In the genomic region with DNA sequence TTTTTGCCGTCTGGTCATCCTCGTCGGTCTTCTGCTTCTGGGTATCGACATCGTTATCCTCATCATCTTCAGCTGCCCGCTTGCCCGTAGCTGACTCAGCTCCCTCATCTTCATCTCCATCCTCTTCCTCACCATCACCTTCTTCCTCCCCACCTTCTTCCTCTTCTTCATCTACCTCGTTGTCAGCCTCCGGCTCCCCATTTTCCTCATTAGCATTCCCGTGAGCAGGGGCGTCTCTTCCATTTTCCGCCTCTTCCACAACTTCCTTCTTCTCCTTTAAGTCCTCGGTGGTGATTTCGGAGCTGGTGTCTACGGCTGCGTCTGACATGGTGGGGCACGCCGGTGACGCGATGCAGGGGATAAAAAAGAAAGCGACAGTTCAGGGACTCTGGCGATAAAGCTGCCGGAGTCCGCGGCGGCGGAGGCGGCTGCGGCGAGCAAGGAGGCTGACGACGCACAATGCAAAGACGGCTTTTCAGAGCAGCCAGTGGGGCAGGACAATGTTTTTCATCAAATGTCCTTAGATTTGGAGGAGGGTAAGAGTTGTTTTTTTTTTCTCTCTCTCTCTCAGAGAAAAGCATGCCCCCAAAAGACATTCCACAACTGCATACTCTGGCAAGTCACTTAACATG, we compare ENCODE assay signal across 10 cellular contexts. TPM values are rescaled to one million over a fixed set of nuclear protein-coding genes. Genes with fewer than 3 reads are reported as not detected.
DNase-seq lines count a peak whose midpoint lies in the region; ATAC-seq, FAIRE-seq and TF ChIP-seq lines count a peak whose summit lies in the region.
"Not testable (repeated sequence)": the region's sequence is repeated elsewhere in the genome, so short reads cannot be mapped to it uniquely, and the experiment has no call there.
"Had no signal": no experiment of that assay in that cellular context is flagged by ENCODE, and none has a peak within 500 bp of the region (broad histone marks: within the 10 kb centered on the region; RNA-seq: fewer than 3 reads in every experiment).

No MANE protein-coding gene starts in this region.

- not testable (repeated sequence) for TF ChIP-seq CTCF in pancreas (IDR thresholded peaks at IDR 0.05); type B pancreatic cell (conservative IDR thresholded peaks at IDR 0.05)

- not testable (repeated sequence) for H3K9me3 ChIP-seq in pancreas

- H3K4me1 ChIP-seq in pancreas = not testable (repeated sequence)

- H3K27me3 ChIP-seq in pancreas = not testable (repeated sequence)

- not testable (repeated sequence) for TF ChIP-seq POLR2A in GM12891 (IDR thresholded peaks at IDR 0.05; ENCODE audit: low read depth, low read length)

- H3K4me3 ChIP-seq in pancreas = peak overlapping the region in 2 of 4 donors; percentile 20 to 36

- intact Hi-C loops in activated T-helper 1 cell treated with anti-CD3 and anti-CD28 coated beads, Interleukin-12 subunit alpha, Interleukin-12 subunit beta, Interleukin-2, Interleukin-4 antibody, amounts not matched to agents 30 ng/mL and 10 ng/mL and 1 ng/mL, durations not matched to agents 14 hours and 24 hours and 36 hours (cut with micrococcal nuclease) = loop anchor here (5.0 to 10.0 kb wide), 3 partner anchors 37 to 405 kb away; no protein-coding TSS in a partner anchor
- intact Hi-C loops in left ventricle myocardium superior (cut with micrococcal nuclease); pancreas (cut with DNase I): not testable (repeated sequence)

- H3K36me3 ChIP-seq in pancreas = not testable (repeated sequence)

- H3K27ac ChIP-seq in caudate nucleus (ENCODE audit: low read depth, low read length) (peak overlapping the region; percentile 24), pancreas (peak overlapping the region in 2 of 4 donors; percentile 6 to 33)

- H3K4me3 Mint-ChIP-seq in T-helper 2 cell treated with Interferon-gamma antibody and Interleukin-4, amounts not matched to agents 5 μg/mL and 100 μg/mL, for 36 hours = peak overlapping the region; percentile 87
- peak overlapping the region; percentile 84 for H3K4me3 Mint-ChIP-seq in activated T-helper 1 cell treated with anti-CD3 and anti-CD28 coated beads, Interleukin-12 subunit alpha, Interleukin-12 subunit beta, Interleukin-2, Interleukin-4 antibody, amounts not matched to agents 30 ng/mL and 10 ng/mL and 1 ng/mL, durations not matched to agents 14 hours and 24 hours and 36 hours
- peak overlapping the region; percentile 32 for H3K4me3 Mint-ChIP-seq in type B pancreatic cell

- 30 to 39% methylated on average over 25 to 30 of the region's 33 CpGs for WGBS in pancreas, 2 donors

- FAIRE-seq in GM12891 (lab: Jason Lieb, UNC) = peak; percentile 31
- FAIRE-seq in pancreas (lab: Jason Lieb, UNC) = not testable (repeated sequence)

- peaks cover 11% of the 10 kb centered on the region for H3K4me1 Mint-ChIP-seq in T-helper 2 cell treated with Interferon-gamma antibody and Interleukin-4, amounts not matched to agents 5 μg/mL and 100 μg/mL, for 36 hours (ENCODE audit: low read depth)
- peaks cover 17% of the 10 kb centered on the region for H3K4me1 Mint-ChIP-seq in activated T-helper 1 cell treated with anti-CD3 and anti-CD28 coated beads, Interleukin-12 subunit alpha, Interleukin-12 subunit beta, Interleukin-2, Interleukin-4 antibody, amounts not matched to agents 30 ng/mL and 10 ng/mL and 1 ng/mL, durations not matched to agents 14 hours and 24 hours and 36 hours (ENCODE audit: low read depth)
- not testable (repeated sequence) for H3K4me1 Mint-ChIP-seq in type B pancreatic cell (ENCODE audit: unreplicated experiment)

- H3K9me3 Mint-ChIP-seq in T-helper 2 cell treated with Interferon-gamma antibody and Interleukin-4, amounts not matched to agents 5 μg/mL and 100 μg/mL, for 36 hours; activated T-helper 1 cell treated with anti-CD3 and anti-CD28 coated beads, Interleukin-12 subunit alpha, Interleukin-12 subunit beta, Interleukin-2, Interleukin-4 antibody, amounts not matched to agents 30 ng/mL and 10 ng/mL and 1 ng/mL, durations not matched to agents 14 hours and 24 hours and 36 hours; type B pancreatic cell: not testable (repeated sequence)

- peaks cover 33% of the 10 kb centered on the region for H3K27me3 Mint-ChIP-seq in T-helper 2 cell treated with Interferon-gamma antibody and Interleukin-4, amounts not matched to agents 5 μg/mL and 100 μg/mL, for 36 hours (ENCODE audit: low read depth)
- H3K27me3 Mint-ChIP-seq in activated T-helper 1 cell treated with anti-CD3 and anti-CD28 coated beads, Interleukin-12 subunit alpha, Interleukin-12 subunit beta, Interleukin-2, Interleukin-4 antibody, amounts not matched to agents 30 ng/mL and 10 ng/mL and 1 ng/mL, durations not matched to agents 14 hours and 24 hours and 36 hours (ENCODE audit: insufficient read depth) = not testable (repeated sequence)
- H3K27me3 Mint-ChIP-seq in type B pancreatic cell = peaks cover 40% of the 10 kb centered on the region

- H3K36me3 Mint-ChIP-seq in T-helper 2 cell treated with Interferon-gamma antibody and Interleukin-4, amounts not matched to agents 5 μg/mL and 100 μg/mL, for 36 hours (ENCODE audit: low read depth); activated T-helper 1 cell treated with anti-CD3 and anti-CD28 coated beads, Interleukin-12 subunit alpha, Interleukin-12 subunit beta, Interleukin-2, Interleukin-4 antibody, amounts not matched to agents 30 ng/mL and 10 ng/mL and 1 ng/mL, durations not matched to agents 14 hours and 24 hours and 36 hours (ENCODE audit: low read depth); type B pancreatic cell: not testable (repeated sequence)

- H3K27ac Mint-ChIP-seq in T-helper 2 cell treated with Interferon-gamma antibody and Interleukin-4, amounts not matched to agents 5 μg/mL and 100 μg/mL, for 36 hours = peak overlapping the region; percentile 20
- H3K27ac Mint-ChIP-seq in activated T-helper 1 cell treated with anti-CD3 and anti-CD28 coated beads, Interleukin-12 subunit alpha, Interleukin-12 subunit beta, Interleukin-2, Interleukin-4 antibody, amounts not matched to agents 30 ng/mL and 10 ng/mL and 1 ng/mL, durations not matched to agents 14 hours and 24 hours and 36 hours = peak overlapping the region; percentile 76
- H3K27ac Mint-ChIP-seq in type B pancreatic cell = not testable (repeated sequence)

- ATAC-seq in left ventricle myocardium superior = peak; percentile 11
- peak in 3 of 4 donors; percentile 22 to 45 (median 40) for ATAC-seq in pancreas

- not testable (repeated sequence) for DNase-seq in GM12891 (ENCODE audit: insufficient read length, low spot score); pancreas; type B pancreatic cell (ENCODE audit: extremely low spot score, unreplicated experiment)
- DNase-seq in T-helper 2 cell treated with Interferon-gamma antibody and Interleukin-4, amounts not matched to agents 5 μg/mL and 100 μg/mL, for 36 hours (ENCODE audit: low spot score) = peak; percentile 30
- DNase-seq in activated T-helper 1 cell treated with anti-CD3 and anti-CD28 coated beads, Interleukin-12 subunit alpha, Interleukin-12 subunit beta, Interleukin-2, Interleukin-4 antibody, amounts not matched to agents 30 ng/mL and 10 ng/mL and 1 ng/mL, durations not matched to agents 14 hours and 24 hours and 36 hours (ENCODE audit: low spot score) = peak; percentile 5
- DNase-seq in caudate nucleus (lab: John Stamatoyannopoulos, UW) = peak in 9 of 61 donors; percentile 7 to 29 (median 14)
- peak; percentile 43 for DNase-seq in left ventricle myocardium superior
- DNase-seq in stimulated activated CD4-positive, alpha-beta T cell treated with anti-CD3 and anti-CD28 coated beads, Interleukin-4, amount 100 ng/mL, for 4 hours = peak; percentile 8 to 19

RNA-seq across cellular contexts. Expression of a gene that starts 31.9 kb away (rescaled TPM):
- polyA plus RNA-seq in GM12891 (2012; ENCODE audit: low read depth, missing spikeins) = not detected
- not detected in 2 replicates for total RNA-seq in activated T-helper 1 cell treated with anti-CD3 and anti-CD28 coated beads, Interleukin-12 subunit alpha, Interleukin-12 subunit beta, Interleukin-2, Interleukin-4 antibody, amounts not matched to agents 30 ng/mL and 10 ng/mL and 1 ng/mL, durations not matched to agents 14 hours and 24 hours and 36 hours
- total RNA-seq in left ventricle myocardium superior = 0.35 TPM
- under 1 TPM in 2 of 6 donors, not detected in 4; 0.03 to 0.05 TPM for total RNA-seq in pancreas
- polyA plus RNA-seq in pancreas = under 1 TPM in 1 of 2 donors, not detected in 1; 0.38 TPM
- 0.07 and 0.12 TPM in 2 replicates for total RNA-seq in type B pancreatic cell (ENCODE audit: low replicate concordance)
- total RNA-seq: activated CD8-positive, alpha-beta memory T cell treated with anti-CD3 and anti-CD28 coated beads for 36 hours; SJCRH30 had no signal

Comparison
In these comparisons a context has a peak if more than half of its experiments do, and no peak if none do; other contexts are left out.
1. H3K4me3 Mint-ChIP-seq: peak in every context shown above with its lines; median percentile 87 in T-helper 2 cell treated with Interferon-gamma antibody and Interleukin-4, amounts not matched to agents 5 μg/mL and 100 μg/mL, for 36 hours; 84 in activated T-helper 1 cell treated with anti-CD3 and anti-CD28 coated beads, Interleukin-12 subunit alpha, Interleukin-12 subunit beta, Interleukin-2, Interleukin-4 antibody, amounts not matched to agents 30 ng/mL and 10 ng/mL and 1 ng/mL, durations not matched to agents 14 hours and 24 hours and 36 hours; 32 in type B pancreatic cell.